10 cellular contexts compared by ENCODE assay signal in the genomic region with DNA sequence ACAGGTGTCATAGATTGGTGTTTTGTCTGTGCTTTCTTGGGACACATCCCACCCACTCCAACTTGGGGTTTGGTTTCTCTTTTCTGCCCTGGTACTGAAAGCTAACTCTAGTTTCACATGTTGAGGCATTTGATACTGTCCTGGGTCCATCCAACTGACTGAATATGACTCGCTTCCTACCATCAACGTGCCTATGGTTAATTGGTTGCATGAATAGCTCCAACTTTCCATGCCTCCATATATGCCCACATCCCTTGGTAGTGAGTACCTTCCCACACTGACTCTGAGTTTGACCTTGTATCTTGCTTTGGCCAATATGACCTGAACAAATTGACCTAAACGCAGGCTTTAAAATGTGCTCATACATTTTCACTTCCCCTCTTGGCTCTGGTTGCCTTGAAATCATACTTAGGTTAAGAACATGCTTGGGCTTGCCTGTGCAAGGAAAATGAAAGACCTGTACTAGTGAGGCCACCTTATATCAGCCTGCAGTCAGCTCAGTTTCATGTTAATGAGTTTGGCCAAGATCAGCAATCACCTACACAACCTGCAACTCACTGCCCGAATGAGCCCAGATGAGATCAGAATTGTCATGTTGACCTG.
DNase-seq lines count a peak whose midpoint lies in the region; ATAC-seq and TF ChIP-seq lines count a peak whose summit lies in the region.
"Had no signal": no experiment of that assay in that cellular context is flagged by ENCODE, and none has a peak within 500 bp of the region (broad histone marks: within the 10 kb centered on the region; RNA-seq: fewer than 3 reads in every experiment).

No MANE protein-coding gene starts in this region.

- H3K27me3 ChIP-seq in osteoblast (ENCODE audit: insufficient read depth, low read length), result no peaks in the 10 kb centered on the region
- H3K27me3 ChIP-seq: gastroesophageal sphincter had no signal

- H3K27me3 Mint-ChIP-seq in activated CD8-positive, alpha-beta T cell treated with anti-CD3 and anti-CD28 coated beads, Interleukin-2, amount 10 ng/mL, durations not matched to agents 7 days and 5 days (ENCODE audit: low read depth), result no peaks in the 10 kb centered on the region

- POLR2A ChIA-PET in activated CD8-positive, alpha-beta T cell treated with anti-CD3 and anti-CD28 coated beads, Interleukin-2, amount 10 ng/mL, durations not matched to agents 7 days and 5 days (lab: Charles Lee), result no interaction called here

- TF ChIP-seq CTCF in osteoblast (IDR thresholded peaks at IDR 0.05; ENCODE audit: extremely low read depth, low read depth, low read length), result no peak

- DNase-seq in SIG-M5 treated with dmso at 0.1 percent for 504 hours (lab: John Stamatoyannopoulos, UW; ENCODE audit: unreplicated experiment) (peak; percentile 57), SIG-M5 (lab: John Stamatoyannopoulos, UW) (no peak), osteoblast (ENCODE audit: insufficient read length, low spot score, missing footprints) (no peak)
- no peak for DNase-seq in activated CD8-positive, alpha-beta T cell treated with anti-CD3 and anti-CD28 coated beads, Interleukin-2, amount 10 ng/mL, durations not matched to agents 7 days and 5 days
- no peak for DNase-seq in activated CD4-positive, alpha-beta T cell treated with anti-CD3 and anti-CD28 coated beads, Interleukin-2, amount 50 U/mL, for 48 hours

- peaks cover 8% of the 10 kb centered on the region for H3K36me3 ChIP-seq in osteoblast (ENCODE audit: insufficient read depth, low read length)
- H3K36me3 ChIP-seq: gastroesophageal sphincter had no signal

- no peak overlapping the region for H2AFZ ChIP-seq in osteoblast (ENCODE audit: low read length)

- no peaks in the 10 kb centered on the region for H3K4me1 Mint-ChIP-seq in activated CD8-positive, alpha-beta T cell treated with anti-CD3 and anti-CD28 coated beads, Interleukin-2, amount 10 ng/mL, durations not matched to agents 7 days and 5 days (ENCODE audit: low read depth)

- peaks cover 38% of the 10 kb centered on the region for H3K4me1 ChIP-seq in osteoblast (ENCODE audit: insufficient read depth, low read length)
- H3K4me1 ChIP-seq: gastroesophageal sphincter had no signal

- H3K9me3 Mint-ChIP-seq in activated CD8-positive, alpha-beta T cell treated with anti-CD3 and anti-CD28 coated beads, Interleukin-2, amount 10 ng/mL, durations not matched to agents 7 days and 5 days (ENCODE audit: insufficient read depth), result no peaks in the 10 kb centered on the region

- no peaks in the 10 kb centered on the region for H4K20me1 ChIP-seq in osteoblast (ENCODE audit: insufficient read depth, low read length)

- peak overlapping the region; percentile 86 for H3K27ac ChIP-seq in osteoblast (ENCODE audit: low read depth, low read length)
- H3K27ac ChIP-seq: gastroesophageal sphincter had no signal

- ATAC-seq in HG02642 (IDR thresholded peaks at IDR 0.05; ENCODE audit: poor library complexity, unreplicated experiment) (peak; percentile 88), HG03558 (IDR thresholded peaks at IDR 0.05; ENCODE audit: extremely low read depth, unreplicated experiment) (peak; percentile 91)
- ATAC-seq in activated CD8-positive, alpha-beta T cell treated with anti-CD3 and anti-CD28 coated beads, Interleukin-2, amount 10 ng/mL, durations not matched to agents 7 days and 5 days, result no peak
- ATAC-seq in activated CD4-positive, CD25-positive, alpha-beta regulatory T cell treated with anti-CD3 and anti-CD28 coated beads, Interleukin-2, amount 50 U/mL, for 24 hours, result no peak
- ATAC-seq: gastroesophageal sphincter, K562 had no signal

- H3K9me3 ChIP-seq in osteoblast (ENCODE audit: low read depth, low read length), result no peaks in the 10 kb centered on the region
- H3K9me3 ChIP-seq: gastroesophageal sphincter had no signal

- H3K79me2 ChIP-seq in osteoblast (ENCODE audit: insufficient read depth, low read length), result peaks cover 6% of the 10 kb centered on the region

- no peak overlapping the region for H3K4me3 Mint-ChIP-seq in activated CD8-positive, alpha-beta T cell treated with anti-CD3 and anti-CD28 coated beads, Interleukin-2, amount 10 ng/mL, durations not matched to agents 7 days and 5 days

- no peaks in the 10 kb centered on the region for H3K36me3 Mint-ChIP-seq in activated CD8-positive, alpha-beta T cell treated with anti-CD3 and anti-CD28 coated beads, Interleukin-2, amount 10 ng/mL, durations not matched to agents 7 days and 5 days (ENCODE audit: low read depth)

- H3K4me2 ChIP-seq in osteoblast (ENCODE audit: insufficient read depth, low read length), result no peak overlapping the region

- CTCF ChIA-PET in activated CD8-positive, alpha-beta T cell treated with anti-CD3 and anti-CD28 coated beads, Interleukin-2, amount 10 ng/mL, durations not matched to agents 7 days and 5 days (lab: Charles Lee), result no interaction called here

- no peak overlapping the region for H3K27ac Mint-ChIP-seq in activated CD8-positive, alpha-beta T cell treated with anti-CD3 and anti-CD28 coated beads, Interleukin-2, amount 10 ng/mL, durations not matched to agents 7 days and 5 days

- no peak overlapping the region for H3K4me3 ChIP-seq in osteoblast (ENCODE audit: insufficient read depth, low read length)
- H3K4me3 ChIP-seq: gastroesophageal sphincter, K562 had no signal

Comparison
In these comparisons a context has a peak if more than half of its experiments do, and no peak if none do; other contexts are left out.
1. ATAC-seq: peak in HG02642 (single experiment) and HG03558 (single experiment); none in activated CD8-positive, alpha-beta T cell treated with anti-CD3 and anti-CD28 coated beads, Interleukin-2, amount 10 ng/mL, durations not matched to agents 7 days and 5 days (single experiment) and activated CD4-positive, CD25-positive, alpha-beta regulatory T cell treated with anti-CD3 and anti-CD28 coated beads, Interleukin-2, amount 50 U/mL, for 24 hours (0 of 2).